ENCODE assay signal across 8 cellular contexts in genomic region chr1:88683848-88684481, GRCh38.
DNase-seq lines count a peak whose midpoint lies in the region; ATAC-seq lines count a peak whose summit lies in the region.

TSS of gene PKN2 (plus strand) at chr1:88684273. CDS start at chr1:88684581, 308 bp downstream.

- DNase-seq in AML-193 (lab: John Stamatoyannopoulos, UW) (peak; percentile 94 to 95), NCI-H446 treated with DMSO at 0.1 percent for 48 hours (lab: John Stamatoyannopoulos, UW) (peak; percentile 98), cerebellar cortex (ENCODE audit: low spot score) (peak; percentile 97), iris pigment epithelial cell (ENCODE audit: low read depth) (peak; percentile 99)
- DNase-seq in stimulated activated CD4-positive, alpha-beta T cell treated with anti-CD3 and anti-CD28 coated beads, Interleukin-12 subunit alpha, Interleukin-12 subunit beta, amount 100 ng/mL, for 4 hours, result peak; percentile 97

- ATAC-seq in GM19043 (IDR thresholded peaks at IDR 0.05; ENCODE audit: low read depth, unreplicated experiment) (peak; percentile 84), HG03378 (IDR thresholded peaks at IDR 0.05; ENCODE audit: unreplicated experiment) (peak; percentile 85)
- ATAC-seq in activated CD4-positive, CD25-positive, alpha-beta regulatory T cell treated with anti-CD3 and anti-CD28 coated beads, Interleukin-2, amount 50 U/mL, for 24 hours, result peak; percentile 93 to 95

Comparison
In these comparisons a context has a peak if more than half of its experiments do, and no peak if none do; other contexts are left out.
1. Peak in every context shown above with its lines: DNase-seq and ATAC-seq.